ENCODE assay signal across 9 cellular contexts in genomic region chr1:152052606-152053005, GRCh38. TPM values are rescaled to one million over a fixed set of nuclear protein-coding genes. Genes with fewer than 3 reads are reported as not detected.
DNase-seq lines count a peak whose midpoint lies in the region; ATAC-seq and TF ChIP-seq lines count a peak whose summit lies in the region.
"Had no signal": no experiment of that assay in that cellular context is flagged by ENCODE, and none has a peak within 500 bp of the region (broad histone marks: within the 10 kb centered on the region; RNA-seq: fewer than 3 reads in every experiment).

No MANE protein-coding gene starts in this region.

- H3K4me2 ChIP-seq in KMS-11: no peak overlapping the region

- 28 to 29% methylated on average over 11 of the region's 11 CpGs for WGBS in esophagus, 2 donors

- peak; percentile 31 for ATAC-seq in naive thymus-derived CD4-positive, alpha-beta T cell
- ATAC-seq in stimulated activated naive B cell treated with anti-CD40 and anti-IgM and Interleukin-4, amounts not matched to agents 10 μg/mL and 1 μg/mL and 100 μg/mL, for 72 hours (replicated peaks): no peak
- no peak for ATAC-seq in HG03139 (IDR thresholded peaks at IDR 0.05; ENCODE audit: unreplicated experiment)

- peak overlapping the region; percentile 2; the same call in 1 of the 2 replicates for H2AFZ ChIP-seq in KMS-11 (ENCODE audit: low read depth)

- H3K9me3 Mint-ChIP-seq in naive thymus-derived CD4-positive, alpha-beta T cell: no peaks in the 10 kb centered on the region
- H3K9me3 Mint-ChIP-seq in stimulated activated naive B cell treated with anti-CD40 and anti-IgM and Interleukin-4, amounts not matched to agents 10 μg/mL and 1 μg/mL and 100 μg/mL, for 72 hours: no peaks in the 10 kb centered on the region

- no peaks in the 10 kb centered on the region for H3K27me3 ChIP-seq in KMS-11 (ENCODE audit: insufficient read depth, low read depth)
- no peaks in the 10 kb centered on the region for H3K27me3 ChIP-seq in esophagus (ENCODE audit: control insufficient read depth in 1 of 2, insufficient read depth in 2 of 2, low read length in 2 of 2)
- H3K27me3 ChIP-seq in naive thymus-derived CD4-positive, alpha-beta T cell (ENCODE audit: control insufficient read depth in 2 of 2, insufficient read depth in 2 of 2, low read length in 2 of 2): peaks cover 0 to 5% of the 10 kb centered on the region in 2 donors

- TF ChIP-seq CTCF in KMS-11 (conservative IDR thresholded peaks at IDR 0.05; ENCODE audit: low read depth, low read length): peak; percentile 100

- H4K20me1 ChIP-seq in KMS-11 (ENCODE audit: insufficient read depth): no peaks in the 10 kb centered on the region

- H3K9ac ChIP-seq in KMS-11: no peak overlapping the region

- intact Hi-C loops in naive thymus-derived CD4-positive, alpha-beta T cell (cut with micrococcal nuclease): loop anchor here (1.0 kb wide), 6 partner anchors 17 to 408 kb away; no protein-coding TSS in a partner anchor

- peak; percentile 76 for DNase-seq in DMS 273 treated with DMSO at 0.1 percent for 48 hours (lab: John Stamatoyannopoulos, UW)
- peak; percentile 91 for DNase-seq in OCI-M1 (lab: John Stamatoyannopoulos, UW)
- peak; percentile 80 for DNase-seq in activated T-cell treated with anti-CD3 and anti-CD28 coated beads for 4 hours
- DNase-seq in naive thymus-derived CD4-positive, alpha-beta T cell: peak; percentile 51 to 81 (median 76)
- peak; percentile 64 for DNase-seq in stimulated activated naive B cell treated with anti-CD40 and anti-IgM and Interleukin-4, amounts not matched to agents 10 μg/mL and 1 μg/mL and 100 μg/mL, for 72 hours

- peaks cover 0 to 42% (median 12%) of the 10 kb centered on the region in 5 donors for H3K27me3 Mint-ChIP-seq in naive thymus-derived CD4-positive, alpha-beta T cell
- peaks cover 9% of the 10 kb centered on the region in 2 donors for H3K27me3 Mint-ChIP-seq in stimulated activated naive B cell treated with anti-CD40 and anti-IgM and Interleukin-4, amounts not matched to agents 10 μg/mL and 1 μg/mL and 100 μg/mL, for 72 hours

- H3K36me3 ChIP-seq in KMS-11 (ENCODE audit: insufficient read depth) (no peaks in the 10 kb centered on the region), esophagus (ENCODE audit: control insufficient read depth in 2 of 2, insufficient read depth in 2 of 2, low read length in 1 of 2) (no peaks in the 10 kb centered on the region)
- H3K36me3 ChIP-seq in naive thymus-derived CD4-positive, alpha-beta T cell (ENCODE audit: control insufficient read depth in 2 of 3, insufficient read depth in 3 of 3, low read length in 3 of 3): no peaks in the 10 kb centered on the region

- CTCF ChIA-PET in naive thymus-derived CD4-positive, alpha-beta T cell (lab: Charles Lee): interaction anchor here (0.7 to 6.1 kb wide), 8 partner anchors 11 to 407 kb away, joined by 3 to 97 read pairs (median 8); partner anchors contain the start of gene S100A11

- POLR2A ChIA-PET in naive thymus-derived CD4-positive, alpha-beta T cell (lab: Charles Lee): interaction anchor here (0.7 kb wide), 1 partner anchor 1453 kb away, joined by 3 read pairs; no protein-coding TSS in a partner anchor

- H3K4me1 ChIP-seq in KMS-11 (ENCODE audit: low read depth, poor library complexity, severe bottlenecking) (peaks cover 20% of the 10 kb centered on the region), esophagus (ENCODE audit: control insufficient read depth in 2 of 2, insufficient read depth in 2 of 2, low read length in 1 of 2) (peaks cover 0 to 7% of the 10 kb centered on the region in 2 donors)
- peaks cover 11% of the 10 kb centered on the region in 2 donors for H3K4me1 ChIP-seq in naive thymus-derived CD4-positive, alpha-beta T cell (ENCODE audit: control insufficient read depth in 2 of 2, insufficient read depth in 2 of 2, low read length in 2 of 2)

- no peaks in the 10 kb centered on the region for H3K9me3 ChIP-seq in esophagus (ENCODE audit: control insufficient read depth in 2 of 2, insufficient read depth in 1 of 2, low read depth in 1 of 2, low read length in 1 of 2)
- H3K9me3 ChIP-seq in naive thymus-derived CD4-positive, alpha-beta T cell (ENCODE audit: control insufficient read depth in 2 of 3, low read length in 3 of 3): no peaks in the 10 kb centered on the region

- no peak overlapping the region for H3K27ac ChIP-seq in KMS-11
- H3K27ac ChIP-seq in esophagus (ENCODE audit: low read depth in 2 of 2, low read length in 1 of 2): peak overlapping the region; percentile 22 to 93
- no peak overlapping the region for H3K27ac ChIP-seq in naive thymus-derived CD4-positive, alpha-beta T cell (ENCODE audit: low read depth, low read length)
- H3K27ac ChIP-seq: SK-N-MC had no signal

- no peaks in the 10 kb centered on the region for H3K79me2 ChIP-seq in KMS-11 (ENCODE audit: insufficient read depth, low read depth)

- H3K27ac Mint-ChIP-seq in naive thymus-derived CD4-positive, alpha-beta T cell: peak overlapping the region in 1 of 9 donors; percentile 7
- H3K27ac Mint-ChIP-seq in stimulated activated naive B cell treated with anti-CD40 and anti-IgM and Interleukin-4, amounts not matched to agents 10 μg/mL and 1 μg/mL and 100 μg/mL, for 72 hours: no peak overlapping the region

- no peak overlapping the region for H3K4me3 ChIP-seq in KMS-11 (IDR thresholded peaks at IDR 0.05; ENCODE audit: insufficient read depth, low read depth, low read length)
- no peak overlapping the region for H3K4me3 ChIP-seq in esophagus (ENCODE audit: low read depth in 1 of 2, low read length in 2 of 2)
- no peak overlapping the region for H3K4me3 ChIP-seq in naive thymus-derived CD4-positive, alpha-beta T cell (ENCODE audit: low read length)
- H3K4me3 ChIP-seq: SK-N-MC had no signal

- no peak overlapping the region for H3K4me3 Mint-ChIP-seq in naive thymus-derived CD4-positive, alpha-beta T cell
- H3K4me3 Mint-ChIP-seq in stimulated activated naive B cell treated with anti-CD40 and anti-IgM and Interleukin-4, amounts not matched to agents 10 μg/mL and 1 μg/mL and 100 μg/mL, for 72 hours: no peak overlapping the region

- peaks cover 11 to 30% (median 17%) of the 10 kb centered on the region in 7 donors for H3K4me1 Mint-ChIP-seq in naive thymus-derived CD4-positive, alpha-beta T cell
- peaks cover 12 to 15% of the 10 kb centered on the region in 2 donors for H3K4me1 Mint-ChIP-seq in stimulated activated naive B cell treated with anti-CD40 and anti-IgM and Interleukin-4, amounts not matched to agents 10 μg/mL and 1 μg/mL and 100 μg/mL, for 72 hours

- no peaks in the 10 kb centered on the region for H3K36me3 Mint-ChIP-seq in naive thymus-derived CD4-positive, alpha-beta T cell
- no peaks in the 10 kb centered on the region for H3K36me3 Mint-ChIP-seq in stimulated activated naive B cell treated with anti-CD40 and anti-IgM and Interleukin-4, amounts not matched to agents 10 μg/mL and 1 μg/mL and 100 μg/mL, for 72 hours

RNA-seq across cellular contexts. Expression of gene S100A11, which starts 15.8 kb away (rescaled TPM):
- polyA plus RNA-seq in esophagus: over 10,000 TPM in 1 of 2 donors, 1,000 to 10,000 TPM in 1; 5,583 to 11,944 TPM
- 100 to 1,000 TPM in 2 of 5 experiments, 10 to 100 TPM in 3; 28.6 to 442 (median 96.5) TPM for total RNA-seq in naive thymus-derived CD4-positive, alpha-beta T cell
- 100 to 1,000 TPM; 189 to 210 TPM for polyA plus RNA-seq in naive thymus-derived CD4-positive, alpha-beta T cell

RNA-seq across cellular contexts. Expression of gene TCHHL1, which starts 36.3 kb away (rescaled TPM):
- not detected for polyA plus RNA-seq in esophagus
- not detected for total RNA-seq in naive thymus-derived CD4-positive, alpha-beta T cell
- polyA plus RNA-seq in naive thymus-derived CD4-positive, alpha-beta T cell: not detected

RNA-seq across cellular contexts. Expression of gene S100A10, which starts 58.9 kb away (rescaled TPM):
- 1,000 to 10,000 TPM; 1,247 to 2,455 TPM for polyA plus RNA-seq in esophagus
- total RNA-seq in naive thymus-derived CD4-positive, alpha-beta T cell: 100 to 1,000 TPM; 131 to 361 (median 143) TPM
- polyA plus RNA-seq in naive thymus-derived CD4-positive, alpha-beta T cell: 100 to 1,000 TPM; 458 to 492 TPM

Comparison
In these comparisons a context has a peak if more than half of its experiments do, and no peak if none do; other contexts are left out.
1. H3K27ac ChIP-seq: peak in esophagus (2 of 2); none in KMS-11 (single experiment) and naive thymus-derived CD4-positive, alpha-beta T cell (single experiment).
2. RNA of gene S100A11, which starts 15.8 kb away (polyA plus RNA-seq): 5,583 to 11,944 TPM in esophagus; 189 to 210 TPM in naive thymus-derived CD4-positive, alpha-beta T cell; every median in the first group is over 10 times any median in the second.
3. Peak in every context shown above with its lines, with median percentiles within 50 percentile points of each other: DNase-seq.